Comparison of ENCODE assay signal across 14 cellular contexts in genomic region chr7:27910341-27910740, GRCh38.
DNase-seq lines count a peak whose midpoint lies in the region; TF ChIP-seq lines count a peak whose summit lies in the region.
"Had no signal": no experiment of that assay in that cellular context is flagged by ENCODE, and none has a peak within 500 bp of the region (broad histone marks: within the 10 kb centered on the region; RNA-seq: fewer than 3 reads in every experiment).

No MANE protein-coding gene starts in this region.

- no peak overlapping the region for H2AFZ ChIP-seq in OCI-LY7 (ENCODE audit: low read length)

- CTCF ChIA-PET in OCI-LY7 (lab: Charles Lee; ENCODE audit: unreplicated experiment), result no interaction called here

- peak; percentile 67 for DNase-seq in AG20443 (ENCODE audit: low spot score)
- DNase-seq in islet precursor cell, result peak; percentile 93
- no peak for DNase-seq in NCI-H1694 (lab: John Stamatoyannopoulos, UW)
- no peak for DNase-seq in OCI-LY7 (ENCODE audit: low spot score)
- no peak for DNase-seq in uterus
- no peak for DNase-seq in UCSD-AML1 (lab: John Stamatoyannopoulos, UW; ENCODE audit: unreplicated experiment)
- DNase-seq: activated naive CD4-positive, alpha-beta T cell treated with anti-CD3 and anti-CD28 coated beads for 36 hours; activated T-cell treated with anti-CD3 and anti-CD28 coated beads for 4 hours; NCI-H526 treated with DMSO at 0.1 percent for 48 hours; sigmoid colon; stimulated activated CD4-positive, alpha-beta T cell treated with anti-CD3 and anti-CD28 coated beads, Interleukin-2, amount 100 ng/mL, for 24 hours had no signal

- peak overlapping the region; percentile 73 for H3K27ac ChIP-seq in HUES6 (ENCODE audit: low read depth, low read length)
- H3K27ac ChIP-seq in ectodermal cell (ENCODE audit: insufficient read depth, low read depth, low read length, poor library complexity, severe bottlenecking), result peak overlapping the region; percentile 41
- no peak overlapping the region for H3K27ac ChIP-seq in OCI-LY7 (ENCODE audit: low read depth, low read length, poor library complexity, severe bottlenecking)
- H3K27ac ChIP-seq in uterus, result no peak overlapping the region
- H3K27ac ChIP-seq: ascending aorta had no signal

- TF ChIP-seq CTCF in OCI-LY7 (conservative IDR thresholded peaks at IDR 0.05; ENCODE audit: low read length), result no peak
- TF ChIP-seq CTCF in uterus (IDR thresholded peaks at IDR 0.05), result no peak

- H3K9me3 ChIP-seq in HUES6 (ENCODE audit: control insufficient read depth, insufficient read depth, low read depth, low read length) (no peaks in the 10 kb centered on the region), ectodermal cell (ENCODE audit: control insufficient read depth, low read length) (no peaks in the 10 kb centered on the region), OCI-LY7 (ENCODE audit: low read length) (no peaks in the 10 kb centered on the region), uterus (no peaks in the 10 kb centered on the region)
- H3K9me3 ChIP-seq: ascending aorta, sigmoid colon had no signal

- 12 to 17% methylated on average over 3 of the region's 3 CpGs for WGBS in ectodermal cell, 2 experiments

- TF ChIP-seq POLR2A in uterus (IDR thresholded peaks at IDR 0.05), result no peak

- BruUV-seq in OCI-LY7 (replicated peaks; lab: Mats Ljungman, UMichigan), result no TSS peak

- intact Hi-C loops in OCI-LY7 (cut with micrococcal nuclease; ENCODE audit: unreplicated experiment) (no loop called here), uterus (cut with DNase I; ENCODE audit: low total_unique reads) (no loop called here)

- H4K20me1 ChIP-seq in OCI-LY7 (ENCODE audit: insufficient read depth, low read length), result no peaks in the 10 kb centered on the region

- POLR2A ChIA-PET in OCI-LY7 (lab: Charles Lee), result interaction anchor here (1.4 to 2.8 kb wide), 4 partner anchors 8 to 13 kb away, joined by 3 to 12 read pairs (median 8); no protein-coding TSS in a partner anchor

- H3K36me3 ChIP-seq in HUES6 (ENCODE audit: control insufficient read depth, insufficient read depth, low read length) (no peaks in the 10 kb centered on the region), ectodermal cell (ENCODE audit: control insufficient read depth, insufficient read depth, low read length) (no peaks in the 10 kb centered on the region), OCI-LY7 (ENCODE audit: insufficient read depth, low read length) (no peaks in the 10 kb centered on the region), uterus (no peaks in the 10 kb centered on the region)
- H3K36me3 ChIP-seq: ascending aorta, sigmoid colon had no signal

- peak overlapping the region; percentile 30 for H3K4me3 ChIP-seq in HUES6 (ENCODE audit: low read depth, low read length)
- H3K4me3 ChIP-seq in ectodermal cell (ENCODE audit: insufficient read depth, low read depth, low read length), result no peak overlapping the region
- no peak overlapping the region for H3K4me3 ChIP-seq in OCI-LY7 (ENCODE audit: low read depth, low read length, poor library complexity, severe bottlenecking)
- no peak overlapping the region for H3K4me3 ChIP-seq in uterus
- H3K4me3 ChIP-seq: ascending aorta, sigmoid colon had no signal

- H3K4me1 ChIP-seq in HUES6 (ENCODE audit: control insufficient read depth, insufficient read depth, low read length) (peaks cover 66% of the 10 kb centered on the region), ectodermal cell (ENCODE audit: control insufficient read depth, insufficient read depth, low read length) (peaks cover 20% of the 10 kb centered on the region), OCI-LY7 (ENCODE audit: insufficient read depth, low read length, poor library complexity, severe bottlenecking) (peaks cover 8% of the 10 kb centered on the region), uterus (no peaks in the 10 kb centered on the region)
- H3K4me1 ChIP-seq: ascending aorta had no signal

- H3K9me2 ChIP-seq in OCI-LY7 (ENCODE audit: insufficient read depth, low read length), result no peaks in the 10 kb centered on the region

- no peak overlapping the region for H3K4me2 ChIP-seq in OCI-LY7 (ENCODE audit: low read length)

- no peak overlapping the region for H3K9ac ChIP-seq in HUES6 (ENCODE audit: low read length)

- no peaks in the 10 kb centered on the region for H3K27me3 ChIP-seq in HUES6 (ENCODE audit: control insufficient read depth, insufficient read depth, low read length)
- H3K27me3 ChIP-seq in ectodermal cell (ENCODE audit: control insufficient read depth, insufficient read depth, low read length, poor library complexity, severe bottlenecking), result no peaks in the 10 kb centered on the region
- H3K27me3 ChIP-seq in uterus, result no peaks in the 10 kb centered on the region
- H3K27me3 ChIP-seq: ascending aorta, sigmoid colon had no signal

- no peaks in the 10 kb centered on the region for H3K79me2 ChIP-seq in OCI-LY7 (ENCODE audit: insufficient read depth, low read depth, low read length)

Comparison
In these comparisons a context has a peak if more than half of its experiments do, and no peak if none do; other contexts are left out.
1. DNase-seq: peak in AG20443 (single experiment) and islet precursor cell (single experiment); none in NCI-H1694 (single experiment), OCI-LY7 (single experiment), uterus (0 of 2) and UCSD-AML1 (single experiment).
2. H3K27ac ChIP-seq: peak in HUES6 (single experiment) and ectodermal cell (single experiment); none in OCI-LY7 (single experiment) and uterus (0 of 2).